1 cellular context compared by ENCODE assay signal in the genomic region with DNA sequence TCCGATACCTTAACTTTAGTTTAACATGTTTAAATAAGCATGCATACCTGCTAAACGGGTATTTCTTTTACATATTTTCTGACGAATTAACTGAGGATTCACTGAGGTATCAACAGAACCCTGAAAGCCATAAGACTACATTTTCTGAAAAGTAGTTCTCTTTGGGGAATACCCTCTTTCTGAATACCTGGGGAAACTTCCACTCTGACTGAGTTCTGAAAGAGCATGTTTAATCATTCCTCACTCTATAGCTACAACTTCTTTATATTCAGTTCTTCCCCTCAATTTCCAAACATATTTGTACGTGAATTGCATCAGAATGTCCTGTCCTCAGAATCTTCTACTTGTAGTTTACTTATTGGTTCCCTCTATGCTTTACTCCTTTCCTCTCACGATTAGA.
TF ChIP-seq lines count a peak whose summit lies in the region.

No MANE protein-coding gene starts in this region.

TF ChIP-seq in GM23338, 12 proteins besides CTCF, POLR2A, EP300 and RAD21 (continued from another document):
- TF ChIP-seq, protein P1, sequence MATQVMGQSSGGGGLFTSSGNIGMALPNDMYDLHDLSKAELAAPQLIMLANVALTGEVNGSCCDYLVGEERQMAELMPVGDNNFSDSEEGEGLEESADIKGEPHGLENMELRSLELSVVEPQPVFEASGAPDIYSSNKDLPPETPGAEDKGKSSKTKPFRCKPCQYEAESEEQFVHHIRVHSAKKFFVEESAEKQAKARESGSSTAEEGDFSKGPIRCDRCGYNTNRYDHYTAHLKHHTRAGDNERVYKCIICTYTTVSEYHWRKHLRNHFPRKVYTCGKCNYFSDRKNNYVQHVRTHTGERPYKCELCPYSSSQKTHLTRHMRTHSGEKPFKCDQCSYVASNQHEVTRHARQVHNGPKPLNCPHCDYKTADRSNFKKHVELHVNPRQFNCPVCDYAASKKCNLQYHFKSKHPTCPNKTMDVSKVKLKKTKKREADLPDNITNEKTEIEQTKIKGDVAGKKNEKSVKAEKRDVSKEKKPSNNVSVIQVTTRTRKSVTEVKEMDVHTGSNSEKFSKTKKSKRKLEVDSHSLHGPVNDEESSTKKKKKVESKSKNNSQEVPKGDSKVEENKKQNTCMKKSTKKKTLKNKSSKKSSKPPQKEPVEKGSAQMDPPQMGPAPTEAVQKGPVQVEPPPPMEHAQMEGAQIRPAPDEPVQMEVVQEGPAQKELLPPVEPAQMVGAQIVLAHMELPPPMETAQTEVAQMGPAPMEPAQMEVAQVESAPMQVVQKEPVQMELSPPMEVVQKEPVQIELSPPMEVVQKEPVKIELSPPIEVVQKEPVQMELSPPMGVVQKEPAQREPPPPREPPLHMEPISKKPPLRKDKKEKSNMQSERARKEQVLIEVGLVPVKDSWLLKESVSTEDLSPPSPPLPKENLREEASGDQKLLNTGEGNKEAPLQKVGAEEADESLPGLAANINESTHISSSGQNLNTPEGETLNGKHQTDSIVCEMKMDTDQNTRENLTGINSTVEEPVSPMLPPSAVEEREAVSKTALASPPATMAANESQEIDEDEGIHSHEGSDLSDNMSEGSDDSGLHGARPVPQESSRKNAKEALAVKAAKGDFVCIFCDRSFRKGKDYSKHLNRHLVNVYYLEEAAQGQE (IDR thresholded peaks at IDR 0.05; ENCODE audit: unreplicated experiment), result no peak
- TF ChIP-seq JUNB (IDR thresholded peaks at IDR 0.05; ENCODE audit: unreplicated experiment), result no peak
- TF ChIP-seq EZH2 (IDR thresholded peaks at IDR 0.05; ENCODE audit: low read depth, unreplicated experiment), result no peak
- no peak for TF ChIP-seq ZNF462 (CRISPR knock-in tag; IDR thresholded peaks at IDR 0.05)
- TF ChIP-seq ZNF331 (CRISPR knock-in tag; IDR thresholded peaks at IDR 0.05; ENCODE audit: low read depth), result no peak
- TF ChIP-seq, protein P2, sequence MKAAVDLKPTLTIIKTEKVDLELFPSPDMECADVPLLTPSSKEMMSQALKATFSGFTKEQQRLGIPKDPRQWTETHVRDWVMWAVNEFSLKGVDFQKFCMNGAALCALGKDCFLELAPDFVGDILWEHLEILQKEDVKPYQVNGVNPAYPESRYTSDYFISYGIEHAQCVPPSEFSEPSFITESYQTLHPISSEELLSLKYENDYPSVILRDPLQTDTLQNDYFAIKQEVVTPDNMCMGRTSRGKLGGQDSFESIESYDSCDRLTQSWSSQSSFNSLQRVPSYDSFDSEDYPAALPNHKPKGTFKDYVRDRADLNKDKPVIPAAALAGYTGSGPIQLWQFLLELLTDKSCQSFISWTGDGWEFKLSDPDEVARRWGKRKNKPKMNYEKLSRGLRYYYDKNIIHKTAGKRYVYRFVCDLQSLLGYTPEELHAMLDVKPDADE (IDR thresholded peaks at IDR 0.05), result no peak
- no peak for TF ChIP-seq CREB1 (CRISPR knock-in tag; IDR thresholded peaks at IDR 0.05; ENCODE audit: low read depth)
- TF ChIP-seq STAT1 (IDR thresholded peaks at IDR 0.05; ENCODE audit: unreplicated experiment), result no peak
- TF ChIP-seq NANOG (IDR thresholded peaks at IDR 0.05; ENCODE audit: borderline replicate concordance), result no peak
- TF ChIP-seq EZH2phosphoT487 (IDR thresholded peaks at IDR 0.05; ENCODE audit: unreplicated experiment), result no peak
- TF ChIP-seq ZNF114 (CRISPR knock-in tag; IDR thresholded peaks at IDR 0.05), result no peak
